ENCODE assay signal across 8 cellular contexts in the genomic region with DNA sequence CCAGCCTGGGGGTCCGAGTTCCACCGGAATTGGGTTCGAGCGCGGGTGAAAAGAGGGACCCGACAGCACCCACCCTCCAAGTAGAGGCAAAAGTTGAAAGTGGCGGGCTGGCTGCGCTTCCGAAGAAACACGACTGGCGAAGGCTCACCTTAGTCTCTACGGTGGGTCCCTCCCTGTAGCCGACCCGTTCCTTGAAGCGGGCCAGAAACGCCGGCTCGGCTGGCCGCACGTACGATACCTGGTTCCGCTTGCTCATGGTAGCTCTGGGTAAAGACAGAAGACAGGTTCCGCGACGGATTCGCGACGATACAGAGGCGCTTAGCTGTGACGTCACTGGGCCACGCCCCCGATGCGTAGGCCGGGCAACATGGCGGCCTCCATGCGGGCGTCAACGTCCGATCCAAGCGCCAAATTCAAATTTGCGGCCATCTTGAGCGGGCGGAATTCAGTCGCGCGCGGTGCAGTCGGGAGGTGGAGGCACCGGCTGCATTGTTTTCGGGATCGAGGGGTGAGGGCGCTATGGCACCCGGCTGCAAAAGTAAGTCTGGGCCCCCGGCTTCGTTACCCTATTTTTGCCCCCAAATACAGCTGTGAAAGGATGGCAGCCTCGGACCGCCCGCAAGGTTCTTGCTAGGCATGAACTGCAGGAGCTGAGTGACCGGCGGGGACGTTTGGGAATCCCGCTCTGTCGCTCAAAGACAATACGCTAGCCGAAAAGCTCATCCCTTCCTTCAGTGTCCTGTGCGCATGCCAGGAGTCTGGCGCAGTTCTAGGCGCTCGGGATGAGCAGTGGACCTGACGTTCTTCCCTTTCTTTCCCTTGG. TPM values are rescaled to one million over a fixed set of nuclear protein-coding genes. Genes with fewer than 3 reads are reported as not detected.
A peak's percentile ranks its signal among the peaks of the same experiment; 100 is the strongest.
DNase-seq lines count a peak whose midpoint lies in the region; ATAC-seq, FAIRE-seq and TF ChIP-seq lines count a peak whose summit lies in the region.

TSS of gene KIAA1143 (minus strand) at position 273 of the 823 bp plus-strand sequence. CDS start at position 256, 17 bp downstream.
A gene with protein sequence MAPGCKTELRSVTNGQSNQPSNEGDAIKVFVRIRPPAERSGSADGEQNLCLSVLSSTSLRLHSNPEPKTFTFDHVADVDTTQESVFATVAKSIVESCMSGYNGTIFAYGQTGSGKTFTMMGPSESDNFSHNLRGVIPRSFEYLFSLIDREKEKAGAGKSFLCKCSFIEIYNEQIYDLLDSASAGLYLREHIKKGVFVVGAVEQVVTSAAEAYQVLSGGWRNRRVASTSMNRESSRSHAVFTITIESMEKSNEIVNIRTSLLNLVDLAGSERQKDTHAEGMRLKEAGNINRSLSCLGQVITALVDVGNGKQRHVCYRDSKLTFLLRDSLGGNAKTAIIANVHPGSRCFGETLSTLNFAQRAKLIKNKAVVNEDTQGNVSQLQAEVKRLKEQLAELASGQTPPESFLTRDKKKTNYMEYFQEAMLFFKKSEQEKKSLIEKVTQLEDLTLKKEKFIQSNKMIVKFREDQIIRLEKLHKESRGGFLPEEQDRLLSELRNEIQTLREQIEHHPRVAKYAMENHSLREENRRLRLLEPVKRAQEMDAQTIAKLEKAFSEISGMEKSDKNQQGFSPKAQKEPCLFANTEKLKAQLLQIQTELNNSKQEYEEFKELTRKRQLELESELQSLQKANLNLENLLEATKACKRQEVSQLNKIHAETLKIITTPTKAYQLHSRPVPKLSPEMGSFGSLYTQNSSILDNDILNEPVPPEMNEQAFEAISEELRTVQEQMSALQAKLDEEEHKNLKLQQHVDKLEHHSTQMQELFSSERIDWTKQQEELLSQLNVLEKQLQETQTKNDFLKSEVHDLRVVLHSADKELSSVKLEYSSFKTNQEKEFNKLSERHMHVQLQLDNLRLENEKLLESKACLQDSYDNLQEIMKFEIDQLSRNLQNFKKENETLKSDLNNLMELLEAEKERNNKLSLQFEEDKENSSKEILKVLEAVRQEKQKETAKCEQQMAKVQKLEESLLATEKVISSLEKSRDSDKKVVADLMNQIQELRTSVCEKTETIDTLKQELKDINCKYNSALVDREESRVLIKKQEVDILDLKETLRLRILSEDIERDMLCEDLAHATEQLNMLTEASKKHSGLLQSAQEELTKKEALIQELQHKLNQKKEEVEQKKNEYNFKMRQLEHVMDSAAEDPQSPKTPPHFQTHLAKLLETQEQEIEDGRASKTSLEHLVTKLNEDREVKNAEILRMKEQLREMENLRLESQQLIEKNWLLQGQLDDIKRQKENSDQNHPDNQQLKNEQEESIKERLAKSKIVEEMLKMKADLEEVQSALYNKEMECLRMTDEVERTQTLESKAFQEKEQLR (N-terminal part only) (plus strand): TSS at position 448 of the 823 bp plus-strand sequence. CDS start 72 bp downstream, at position 520.

- peaks cover 0 to 7% of the 10 kb centered on the region in 2 donors for H3K9me3 ChIP-seq in kidney (ENCODE audit: control insufficient read depth in 1 of 2, low read length in 2 of 2)

- peak within 1 kb of the TSS; percentile 62 to 91 for H3K9ac ChIP-seq in kidney (ENCODE audit: low read length in 2 of 2)

- H3K27ac ChIP-seq in kidney (ENCODE audit: low read depth in 2 of 2, low read length in 2 of 2), result peak within 1 kb of the TSS in 1 of 2 donors; percentile 20

- peak; percentile 93 for DNase-seq in AG10803 (ENCODE audit: low read depth)
- DNase-seq in NCI-H446 treated with DMSO at 0.1 percent for 48 hours (lab: John Stamatoyannopoulos, UW), result peak; percentile 81
- peak; percentile 99 for DNase-seq in activated CD4-positive, CD25-positive, alpha-beta regulatory T cell treated with anti-CD3 and anti-CD28 coated beads, Interleukin-2, amount 50 U/mL, for 72 hours
- peak; percentile 98 for DNase-seq in cerebellum (ENCODE audit: low spot score)
- DNase-seq in kidney, result peak; percentile 98
- DNase-seq in stimulated activated CD4-positive, alpha-beta T cell treated with anti-CD3 and anti-CD28 coated beads, Interleukin-15, amount 100 ng/mL, for 24 hours, result peak; percentile 98

- intact Hi-C loops in kidney (cut with DNase I), result no loop called here

- TF ChIP-seq CTCF in AG10803 (conservative IDR thresholded peaks at IDR 0.05; ENCODE audit: low read length) (no peak), kidney (IDR thresholded peaks at IDR 0.05; ENCODE audit: borderline replicate concordance, extremely low read depth, insufficient read depth) (no peak)

- FAIRE-seq in kidney (lab: Jason Lieb, UNC), result no peak

- H3K36me3 ChIP-seq in kidney (ENCODE audit: control insufficient read depth in 1 of 2, insufficient read depth in 2 of 2, low read length in 2 of 2), result peaks cover 0 to 8% of the 10 kb centered on the region in 2 donors

- H3K4me3 ChIP-seq in AG10803 (ENCODE audit: low read length), result peak within 1 kb of the TSS; percentile 92
- peak within 1 kb of the TSS; percentile 87 to 100 for H3K4me3 ChIP-seq in kidney (ENCODE audit: low read length in 2 of 2)

- H3K4me1 ChIP-seq in kidney (ENCODE audit: control insufficient read depth in 1 of 2, insufficient read depth in 1 of 2, low read depth in 1 of 2, low read length in 2 of 2), result peaks cover 0 to 4% of the 10 kb centered on the region in 2 donors

- ATAC-seq in GM19043 (IDR thresholded peaks at IDR 0.05; ENCODE audit: low read depth, unreplicated experiment), result peak; percentile 86
- ATAC-seq in HG03378 (IDR thresholded peaks at IDR 0.05; ENCODE audit: unreplicated experiment), result peak; percentile 78

RNA-seq across cellular contexts. Expression of gene KIAA1143, which starts in this region (rescaled TPM):
- total RNA-seq in cerebellum (25.4 TPM), kidney (27.6 TPM)
- 8.3 TPM for polyA plus RNA-seq in kidney (ENCODE audit: insufficient read depth, low read depth, low replicate concordance)

RNA-seq across cellular contexts. Expression of the second gene that starts in this region (rescaled TPM):
- 11.0 TPM for total RNA-seq in cerebellum
- 0.72 TPM for total RNA-seq in kidney
- 0.32 TPM for polyA plus RNA-seq in kidney (ENCODE audit: insufficient read depth, low read depth, low replicate concordance)
